ENCODE assay signal across 11 cellular contexts in the genomic region with DNA sequence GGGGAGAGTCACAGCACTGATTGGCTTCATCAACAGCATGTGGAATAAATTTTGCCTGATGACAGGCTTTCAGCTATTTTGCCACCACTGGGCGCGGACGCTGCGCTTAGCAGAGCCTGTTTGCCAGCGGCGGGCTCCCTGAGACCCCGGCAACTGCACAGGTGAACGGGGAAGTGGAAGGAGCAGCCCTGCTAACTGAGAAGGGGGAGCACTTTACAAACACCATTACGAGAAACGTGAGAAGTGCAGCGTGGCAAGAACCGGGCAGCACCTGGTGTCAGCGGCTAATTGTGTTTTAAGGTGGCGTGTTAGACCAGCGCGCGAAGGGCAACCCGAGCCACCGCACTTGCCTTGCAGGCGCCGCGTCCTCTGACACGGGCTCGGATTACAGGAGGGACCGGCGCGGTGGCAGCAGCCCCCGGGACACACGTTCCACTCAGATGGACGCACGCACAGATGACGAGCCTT.
DNase-seq lines count a peak whose midpoint lies in the region; ATAC-seq and TF ChIP-seq lines count a peak whose summit lies in the region.
"Had no signal": no experiment of that assay in that cellular context is flagged by ENCODE, and none has a peak within 500 bp of the region (broad histone marks: within the 10 kb centered on the region; RNA-seq: fewer than 3 reads in every experiment).

No MANE protein-coding gene starts in this region.

- TF ChIP-seq CTCF in Caco-2 (IDR thresholded peaks at IDR 0.05; ENCODE audit: insufficient read depth in 1 of 2, low read depth in 1 of 2, low read length in 1 of 2, severe bottlenecking in 1 of 2, unreplicated experiment in 1 of 2): no peak
- no peak for TF ChIP-seq CTCF in coronary artery (IDR thresholded peaks at IDR 0.05)
- TF ChIP-seq CTCF in CD8-positive, alpha-beta T cell (IDR thresholded peaks at IDR 0.05): no peak

- H3K4me3 ChIP-seq in Caco-2 (ENCODE audit: low read depth, low read length) (no peak overlapping the region), coronary artery (peak overlapping the region; percentile 54), mesendoderm (ENCODE audit: low read length) (no peak overlapping the region)
- H3K4me3 ChIP-seq in CD8-positive, alpha-beta T cell (ENCODE audit: low read depth, low read length): no peak overlapping the region
- H3K4me3 ChIP-seq: BLaER1 treated with 17β-estradiol and CSF1 and Interleukin-3, amounts not matched to agents 10 nM and 100 nM had no signal

- H4K8ac ChIP-seq in mesendoderm (ENCODE audit: low read depth, low read length): no peak overlapping the region

- POLR2A ChIA-PET in Caco-2 (lab: Charles Lee): no interaction called here
- POLR2A ChIA-PET in CD8-positive, alpha-beta T cell (lab: Charles Lee): no interaction called here

- H3K9me3 Mint-ChIP-seq in Caco-2 (ENCODE audit: unreplicated experiment): no peaks in the 10 kb centered on the region
- peaks cover 8% of the 10 kb centered on the region for H3K9me3 Mint-ChIP-seq in CD8-positive, alpha-beta T cell
- no peaks in the 10 kb centered on the region for H3K9me3 Mint-ChIP-seq in activated naive CD4-positive, alpha-beta T cell treated with anti-CD3 and anti-CD28 coated beads, Interleukin-2, amount 10 ng/mL, durations not matched to agents 7 days and 5 days

- no peaks in the 10 kb centered on the region for H3K36me3 ChIP-seq in Caco-2 (ENCODE audit: control insufficient read depth, insufficient read depth, low read length)
- no peaks in the 10 kb centered on the region for H3K36me3 ChIP-seq in mesendoderm (ENCODE audit: control insufficient read depth, insufficient read depth, low read length)
- H3K36me3 ChIP-seq in CD8-positive, alpha-beta T cell (ENCODE audit: insufficient read depth, low read length): no peaks in the 10 kb centered on the region
- H3K36me3 ChIP-seq: BLaER1 treated with 17β-estradiol and CSF1 and Interleukin-3, amounts not matched to agents 10 nM and 100 nM had no signal

- no peak for ATAC-seq in CD8-positive, alpha-beta T cell

- no peak overlapping the region for H3K27ac Mint-ChIP-seq in Caco-2 (ENCODE audit: unreplicated experiment)
- H3K27ac Mint-ChIP-seq in CD8-positive, alpha-beta T cell: no peak overlapping the region
- H3K27ac Mint-ChIP-seq in activated naive CD4-positive, alpha-beta T cell treated with anti-CD3 and anti-CD28 coated beads, Interleukin-2, amount 10 ng/mL, durations not matched to agents 7 days and 5 days: no peak overlapping the region

- H2AK5ac ChIP-seq in mesendoderm (ENCODE audit: low read length): no peak overlapping the region

- no peaks in the 10 kb centered on the region for H3K79me2 ChIP-seq in mesendoderm (ENCODE audit: control insufficient read depth, insufficient read depth, low read length)

- no peak overlapping the region for H3K23ac ChIP-seq in mesendoderm (ENCODE audit: low read length)

- no peaks in the 10 kb centered on the region for H3K79me1 ChIP-seq in mesendoderm (ENCODE audit: low read length)

- H3K56ac ChIP-seq in mesendoderm (ENCODE audit: low read length): peak overlapping the region; percentile 47

- peak overlapping the region; percentile 77 for H3K4me2 ChIP-seq in mesendoderm (ENCODE audit: low read length)
- H3K4me2 ChIP-seq: BLaER1 treated with 17β-estradiol and CSF1 and Interleukin-3, amounts not matched to agents 10 nM and 100 nM had no signal

- H3K36me3 Mint-ChIP-seq in Caco-2 (ENCODE audit: insufficient read depth, unreplicated experiment): no peaks in the 10 kb centered on the region
- no peaks in the 10 kb centered on the region for H3K36me3 Mint-ChIP-seq in CD8-positive, alpha-beta T cell
- no peaks in the 10 kb centered on the region for H3K36me3 Mint-ChIP-seq in activated naive CD4-positive, alpha-beta T cell treated with anti-CD3 and anti-CD28 coated beads, Interleukin-2, amount 10 ng/mL, durations not matched to agents 7 days and 5 days

- no peak overlapping the region for H2BK120ac ChIP-seq in mesendoderm (ENCODE audit: low read depth, low read length)

- no peaks in the 10 kb centered on the region for H3K4me1 Mint-ChIP-seq in Caco-2 (ENCODE audit: low read depth, unreplicated experiment)
- peaks cover 3% of the 10 kb centered on the region for H3K4me1 Mint-ChIP-seq in CD8-positive, alpha-beta T cell (ENCODE audit: low read depth)
- no peaks in the 10 kb centered on the region for H3K4me1 Mint-ChIP-seq in activated naive CD4-positive, alpha-beta T cell treated with anti-CD3 and anti-CD28 coated beads, Interleukin-2, amount 10 ng/mL, durations not matched to agents 7 days and 5 days

- no peak overlapping the region for H2BK5ac ChIP-seq in mesendoderm (ENCODE audit: low read length)

- H4K5ac ChIP-seq in mesendoderm (ENCODE audit: low read length): no peak overlapping the region

- BruUV-seq in Caco-2 (replicated peaks; lab: Mats Ljungman, UMichigan): no TSS peak

- no peak overlapping the region for H3K18ac ChIP-seq in mesendoderm (ENCODE audit: low read length)

- H3K27ac ChIP-seq in coronary artery (no peak overlapping the region), mesendoderm (ENCODE audit: low read depth, low read length) (no peak overlapping the region)
- H3K27ac ChIP-seq in CD8-positive, alpha-beta T cell (ENCODE audit: low read depth, low read length): no peak overlapping the region
- H3K27ac ChIP-seq: BLaER1 treated with 17β-estradiol and CSF1 and Interleukin-3, amounts not matched to agents 10 nM and 100 nM had no signal

- intact Hi-C loops in Caco-2 (cut with micrococcal nuclease; ENCODE audit: unreplicated experiment): no loop called here
- intact Hi-C loops in CD8-positive, alpha-beta T cell (cut with DNase I, micrococcal nuclease): loop anchor here in 1 of 2 experiments (10.0 kb wide), 1 partner anchor 58 kb away; no protein-coding TSS in a partner anchor

- WGBS in mesendoderm (ENCODE audit: extremely low coverage, insufficient coverage, low lambda C conversion rate): no CpG with 5 or more reads among the region's 32 CpGs

- H3K4me1 ChIP-seq in Caco-2: no peaks in the 10 kb centered on the region
- H3K4me1 ChIP-seq in mesendoderm (ENCODE audit: control insufficient read depth, low read depth, low read length): no peaks in the 10 kb centered on the region
- H3K4me1 ChIP-seq in CD8-positive, alpha-beta T cell (ENCODE audit: insufficient read depth, low read length): no peaks in the 10 kb centered on the region
- H3K4me1 ChIP-seq: BLaER1 treated with 17β-estradiol and CSF1 and Interleukin-3, amounts not matched to agents 10 nM and 100 nM had no signal

- H3K4ac ChIP-seq in mesendoderm (ENCODE audit: low read depth, low read length): no peak overlapping the region

- no peak overlapping the region for H2BK15ac ChIP-seq in mesendoderm (replicated peaks; ENCODE audit: low read depth)

- peak overlapping the region; percentile 44 for H3K4me3 Mint-ChIP-seq in Caco-2 (ENCODE audit: unreplicated experiment)
- no peak overlapping the region for H3K4me3 Mint-ChIP-seq in CD8-positive, alpha-beta T cell
- no peak overlapping the region for H3K4me3 Mint-ChIP-seq in activated naive CD4-positive, alpha-beta T cell treated with anti-CD3 and anti-CD28 coated beads, Interleukin-2, amount 10 ng/mL, durations not matched to agents 7 days and 5 days

- H3K27me3 ChIP-seq in Caco-2 (replicated peaks; ENCODE audit: control insufficient read depth, insufficient read depth, low read length) (no peaks in the 10 kb centered on the region), mesendoderm (ENCODE audit: insufficient read depth, low read length, poor library complexity) (peaks cover 3% of the 10 kb centered on the region)
- H3K27me3 ChIP-seq in CD8-positive, alpha-beta T cell (ENCODE audit: insufficient read depth, low read length): no peaks in the 10 kb centered on the region
- H3K27me3 ChIP-seq: BLaER1 treated with 17β-estradiol and CSF1 and Interleukin-3, amounts not matched to agents 10 nM and 100 nM had no signal

- no peak for DNase-seq in Caco-2
- peak; percentile 65 for DNase-seq in NCI-H2029 (lab: John Stamatoyannopoulos, UW)
- no peak for DNase-seq in coronary artery (ENCODE audit: low spot score)
- DNase-seq in mesendoderm: peak; percentile 42
- DNase-seq in CD8-positive, alpha-beta T cell: no peak
- DNase-seq in GF-D8 (lab: John Stamatoyannopoulos, UW): no peak
- DNase-seq in activated naive CD4-positive, alpha-beta T cell treated with anti-CD3 and anti-CD28 coated beads, Interleukin-2, amount 10 ng/mL, durations not matched to agents 7 days and 5 days: no peak
- no peak for DNase-seq in GDM1 (lab: John Stamatoyannopoulos, UW)
- DNase-seq: activated effector memory CD4-positive, alpha-beta T cell treated with anti-CD3 and anti-CD28 coated beads, Interleukin-2, amount 50 U/mL, for 16 hours; T-helper 9 cell had no signal

- H3K9ac ChIP-seq in mesendoderm (ENCODE audit: low read length): peak overlapping the region; percentile 10
- H3K9ac ChIP-seq: BLaER1 treated with 17β-estradiol and CSF1 and Interleukin-3, amounts not matched to agents 10 nM and 100 nM had no signal

- H3K9me3 ChIP-seq in Caco-2: no peaks in the 10 kb centered on the region
- H3K9me3 ChIP-seq in CD8-positive, alpha-beta T cell (ENCODE audit: low read length): no peaks in the 10 kb centered on the region
- H3K9me3 ChIP-seq: BLaER1 treated with 17β-estradiol and CSF1 and Interleukin-3, amounts not matched to agents 10 nM and 100 nM had no signal

- CTCF ChIA-PET in Caco-2 (lab: Charles Lee): no interaction called here
- CTCF ChIA-PET in CD8-positive, alpha-beta T cell (lab: Charles Lee): no interaction called here
- CTCF ChIA-PET in activated naive CD4-positive, alpha-beta T cell treated with anti-CD3 and anti-CD28 coated beads, Interleukin-2, amount 10 ng/mL, durations not matched to agents 7 days and 5 days (lab: Charles Lee): no interaction called here

- H3K27me3 Mint-ChIP-seq in Caco-2 (ENCODE audit: insufficient read depth, unreplicated experiment): peaks cover 17% of the 10 kb centered on the region
- H3K27me3 Mint-ChIP-seq in CD8-positive, alpha-beta T cell (ENCODE audit: low read depth): peaks cover 11% of the 10 kb centered on the region
- H3K27me3 Mint-ChIP-seq in activated naive CD4-positive, alpha-beta T cell treated with anti-CD3 and anti-CD28 coated beads, Interleukin-2, amount 10 ng/mL, durations not matched to agents 7 days and 5 days: peaks cover 10% of the 10 kb centered on the region

Comparison
In these comparisons a context has a peak if more than half of its experiments do, and no peak if none do; other contexts are left out.
1. DNase-seq: peak in NCI-H2029 (single experiment) and mesendoderm (single experiment); none in Caco-2 (0 of 2), coronary artery (single experiment), CD8-positive, alpha-beta T cell (0 of 7), GF-D8 (single experiment), activated naive CD4-positive, alpha-beta T cell treated with anti-CD3 and anti-CD28 coated beads, Interleukin-2, amount 10 ng/mL, durations not matched to agents 7 days and 5 days (single experiment) and GDM1 (single experiment).